Comparison of ENCODE assay signal across 8 cellular contexts in the genomic region with DNA sequence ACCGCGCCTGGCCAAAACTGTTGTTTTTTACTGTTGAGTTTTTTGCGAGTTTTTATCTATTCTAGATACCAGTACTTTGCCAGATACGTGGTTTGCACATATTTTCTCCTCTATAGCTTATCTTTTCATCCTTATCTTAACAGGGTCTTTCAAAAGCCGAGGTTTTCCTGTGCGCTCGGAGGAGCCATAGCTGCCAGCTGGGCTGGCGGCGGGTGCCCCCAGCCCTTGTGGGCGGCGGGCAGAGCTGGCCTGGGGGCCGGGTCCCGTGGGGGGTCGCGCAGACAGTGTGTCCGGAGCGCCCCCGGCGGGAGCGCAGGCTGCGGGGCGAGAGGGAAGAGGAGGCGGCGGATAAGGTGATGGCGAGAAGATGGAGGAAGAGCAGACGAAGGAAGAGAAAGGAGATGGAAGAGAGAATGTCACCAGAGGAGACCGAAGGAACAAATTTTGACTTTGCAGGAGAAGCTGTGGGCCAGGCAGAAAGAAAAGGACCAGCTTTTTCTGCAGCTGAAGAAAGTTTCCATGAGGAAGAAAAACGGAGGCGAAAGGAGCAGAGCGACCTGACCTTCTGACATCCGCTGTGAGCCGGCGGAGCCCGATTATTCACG. TPM values are rescaled to one million over a fixed set of nuclear protein-coding genes. Genes with fewer than 3 reads are reported as not detected.
DNase-seq lines count a peak whose midpoint lies in the region; ATAC-seq, FAIRE-seq and TF ChIP-seq lines count a peak whose summit lies in the region.

No MANE protein-coding gene starts in this region.

- peaks cover 0 to 13% of the 10 kb centered on the region in 2 experiments; a peak in 2 of 5 replicates for H3K4me1 ChIP-seq in K562 (replicated peaks in 1 of 2; ENCODE audit: control insufficient read depth in 2 of 2, insufficient read depth in 2 of 2, low read length in 2 of 2)
- H3K4me1 ChIP-seq in uterus: no peaks in the 10 kb centered on the region

- TF ChIP-seq POLR2A in K562 (conservative IDR thresholded peaks at IDR 0.05) (no peak), uterus (IDR thresholded peaks at IDR 0.05) (no peak)

- H3K9me1 ChIP-seq in K562 (ENCODE audit: control insufficient read depth, insufficient read depth, low read length): no peaks in the 10 kb centered on the region

- CTCF ChIA-PET in BJ (lab: Yijun Ruan, JAX): interaction anchor here (1.3 to 2.9 kb wide), 3 partner anchors 9 to 158 kb away, joined by 5 to 12 read pairs (median 10); no protein-coding TSS in a partner anchor
- CTCF ChIA-PET in K562 (lab: Yijun Ruan, JAX; ENCODE audit: low intra/inter-chr PET ratio): no interaction called here
- CTCF ChIA-PET in GM10248 (lab: Yijun Ruan, JAX): interaction anchor here (1.1 to 2.2 kb wide), 2 partner anchors 157 to 845 kb away, joined by 3 to 16 read pairs; no protein-coding TSS in a partner anchor

- H3K9me3 ChIP-seq in K562 (replicated peaks; ENCODE audit: control insufficient read depth, insufficient read depth, low read depth, low read length): no peaks in the 10 kb centered on the region
- H3K9me3 ChIP-seq in uterus: no peaks in the 10 kb centered on the region

- H2AFZ ChIP-seq in K562 (ENCODE audit: low read depth, low read length): no peak overlapping the region

- no peaks in the 10 kb centered on the region for H3K27me3 ChIP-seq in BJ (ENCODE audit: control insufficient read depth, insufficient read depth, low read length)
- H3K27me3 ChIP-seq in K562 (ENCODE audit: control insufficient read depth in 2 of 2, insufficient read depth in 2 of 2, low read length in 2 of 2): peaks cover 0 to 10% of the 10 kb centered on the region in 2 experiments; a peak in 2 of 5 replicates
- H3K27me3 ChIP-seq in uterus: no peaks in the 10 kb centered on the region

- TF ChIP-seq CTCF in BJ (IDR thresholded peaks at IDR 0.05; ENCODE audit: insufficient read depth, low read depth, low read length): no peak
- TF ChIP-seq CTCF in K562 (IDR thresholded peaks at IDR 0.05 in 2 of 3, conservative IDR thresholded peaks at IDR 0.05 in 1 of 3; ENCODE audit: insufficient read depth in 2 of 3, low read depth in 1 of 3, low read length in 3 of 3): 0 out of 6 replicates have a peak, but pooled peaks of 1 of the 3 experiments have one; percentile 1
- TF ChIP-seq CTCF in mesothelial cell of epicardium (IDR thresholded peaks at IDR 0.05; ENCODE audit: unreplicated experiment): no peak
- no peak for TF ChIP-seq CTCF in uterus (IDR thresholded peaks at IDR 0.05)
- no peak for TF ChIP-seq CTCF in GM10248 (IDR thresholded peaks at IDR 0.05; ENCODE audit: control extremely low read depth, extremely low read depth, low read depth, missing control alignments)

- H3K36me3 ChIP-seq in BJ (ENCODE audit: control insufficient read depth, insufficient read depth, low read length) (no peaks in the 10 kb centered on the region), K562 (ENCODE audit: control insufficient read depth, insufficient read depth, low read length) (no peaks in the 10 kb centered on the region), uterus (no peaks in the 10 kb centered on the region)

- H3K4me3 Mint-ChIP-seq in mesothelial cell of epicardium: peak overlapping the region; percentile 60

- H3K4me2 ChIP-seq in K562 (ENCODE audit: insufficient read depth, low read length): no peak overlapping the region

- no peak for DNase-seq in BJ (ENCODE audit: low read depth)
- no peak for DNase-seq in K562 (ENCODE audit: extremely low read depth in 1 of 4, low spot score in 3 of 4)
- DNase-seq in mesothelial cell of epicardium (ENCODE audit: low spot score in 2 of 2, unreplicated experiment in 2 of 2): no peak
- no peak for DNase-seq in uterus
- DNase-seq in NCI-H510A (lab: John Stamatoyannopoulos, UW): no peak
- DNase-seq in GM10248 (ENCODE audit: extremely low spot score): no peak

- TF ChIP-seq EP300 in K562 (IDR thresholded peaks at IDR 0.05; ENCODE audit: low read length): no peak

- in situ Hi-C loops in K562 (cut with MboI): no loop called here

- H3K9ac ChIP-seq in K562 (ENCODE audit: insufficient read depth in 1 of 2, low read depth in 2 of 2, low read length in 2 of 2): 0 out of 4 replicates have a peak overlapping the region, but pooled peaks of 1 of the 2 experiments have one; percentile 43

- WGBS in K562 (ENCODE audit: insufficient coverage, low coverage, missing lambda C conversion rate): 38% methylated on average over 14 of the region's 35 CpGs

- no peak for TF ChIP-seq RAD21 in K562 (CRISPR knock-in tag; conservative IDR thresholded peaks at IDR 0.05 in 1 of 2, IDR thresholded peaks at IDR 0.05 in 1 of 2)

- H3K9me3 Mint-ChIP-seq in mesothelial cell of epicardium: peaks cover 4% of the 10 kb centered on the region

- ATAC-seq in GM19025 (IDR thresholded peaks at IDR 0.05; ENCODE audit: low read depth, unreplicated experiment): peak; percentile 26
- ATAC-seq in HG03342 (IDR thresholded peaks at IDR 0.05; ENCODE audit: unreplicated experiment): peak; percentile 21
- ATAC-seq in K562: no peak

- H3K36me3 Mint-ChIP-seq in mesothelial cell of epicardium: no peaks in the 10 kb centered on the region

- H3K27ac ChIP-seq in K562 (ENCODE audit: extremely low read depth, low read depth, low read length) (no peak overlapping the region), uterus (no peak overlapping the region)

- no peaks in the 10 kb centered on the region for H4K20me1 ChIP-seq in K562 (replicated peaks; ENCODE audit: control insufficient read depth, insufficient read depth, low read length)

- FAIRE-seq in K562 (lab: Jason Lieb, UNC): no peak

- no peak overlapping the region for H3K27ac Mint-ChIP-seq in mesothelial cell of epicardium

- peaks cover 2% of the 10 kb centered on the region for H3K4me1 Mint-ChIP-seq in mesothelial cell of epicardium

- no peaks in the 10 kb centered on the region for H3K79me2 ChIP-seq in K562 (ENCODE audit: control insufficient read depth, insufficient read depth, low read length)

- H3K4me3 ChIP-seq in BJ (ENCODE audit: low read depth, low read length) (peak overlapping the region; percentile 18), K562 (no peak overlapping the region), uterus (peak overlapping the region; percentile 12 to 30)

- no TSS peak for BruUV-seq in K562 (replicated peaks; lab: Mats Ljungman, UMichigan)

- intact Hi-C loops in K562 (cut with micrococcal nuclease) (no loop called here), uterus (cut with DNase I; ENCODE audit: low total_unique reads) (no loop called here)

- H3K27me3 Mint-ChIP-seq in mesothelial cell of epicardium (ENCODE audit: low read depth): peaks cover 16% of the 10 kb centered on the region

- POLR2A ChIA-PET in BJ (lab: Charles Lee): interaction anchor here (0.6 to 1.6 kb wide), 2 partner anchors 11 to 227 kb away, joined by 3 to 10 read pairs; partner anchors contain the start of gene EIF4A2
- POLR2A ChIA-PET in K562 (lab: Yijun Ruan, JAX): interaction anchor here (1.2 to 4.5 kb wide), 2 partner anchors 9 to 11 kb away, joined by 5 to 68 read pairs; partner anchors contain the start of gene EIF4A2
- POLR2A ChIA-PET in GM10248 (lab: Yijun Ruan, JAX): interaction anchor here (1.7 kb wide), 1 partner anchor 11 kb away, joined by 15 read pairs; the partner anchor contains the start of gene EIF4A2

RNA-seq across cellular contexts. Expression of gene EIF4A2, which starts 11.0 kb away (rescaled TPM):
- polyA plus RNA-seq in BJ (2011; rRNA removed): 210 and 511 TPM in 2 replicates
- 120 and 163 TPM in 2 replicates for polyA minus RNA-seq in BJ (2011; rRNA and poly(A)+ RNA removed)
- total RNA-seq in K562 (2011; cell fraction: chromatin; rRNA removed; ENCODE audit: low replicate concordance): 907 and 2,185 TPM in 2 replicates
- total RNA-seq in K562 (2011; cell fraction: nucleolus; rRNA removed): 596 and 759 TPM in 2 replicates
- 826 and 984 TPM in 2 replicates for total RNA-seq in K562 (2011; cell fraction: nucleoplasm; rRNA removed)
- total RNA-seq in K562 (2014; rRNA removed): 307 and 311 TPM in 2 replicates
- 509 and 525 TPM in 2 replicates for total RNA-seq in K562 (2014; rRNA removed; fragmentation: Illumina TruSeq; extraction: Trizol)
- 454 and 491 TPM in 2 replicates for total RNA-seq in K562 (2015; rRNA removed; fragmentation: Illumina TruSeq; extraction: Trizol)
- 314 and 345 TPM in 2 replicates for total RNA-seq in K562 (2021)
- 610 and 754 TPM in 2 replicates for polyA plus RNA-seq in K562 (2011; rRNA removed)
- 99.9 and 649 TPM in 2 replicates for polyA plus RNA-seq in K562 (2011; cell fraction: cytosol; rRNA removed)
- polyA plus RNA-seq in K562 (2011; cell fraction: nucleus; rRNA removed): 835 and 1,465 TPM in 2 replicates
- polyA plus RNA-seq in K562 (2012): 245 and 306 TPM in 2 replicates
- polyA plus RNA-seq in K562 (2014; fragmentation: Illumina TruSeq; extraction: Trizol): 348 and 435 TPM in 2 replicates
- polyA plus RNA-seq in K562 (2014; fragmentation: Nextera tagmentation; extraction: Ambion mirVana): 100 to 1,000 TPM; 329 to 333 TPM
- 486 and 488 TPM in 2 replicates for polyA plus RNA-seq in K562 (2014; rRNA removed)
- 799 and 873 TPM in 2 replicates for polyA minus RNA-seq in K562 (2011; rRNA and poly(A)+ RNA removed)
- polyA minus RNA-seq in K562 (2011; cell fraction: cytosol; rRNA and poly(A)+ RNA removed): 331 and 423 TPM in 2 replicates
- 872 and 1,595 TPM in 2 replicates for polyA minus RNA-seq in K562 (2011; cell fraction: nucleus; rRNA and poly(A)+ RNA removed)
- 527 to 559 TPM (median 548 TPM) in 3 replicates for total RNA-seq in mesothelial cell of epicardium
- 1,000 to 10,000 TPM in 1 of 4 donors, 100 to 1,000 TPM in 3; 429 to 1,121 (median 514) TPM for total RNA-seq in uterus

RNA-seq across cellular contexts. Expression of gene RFC4, which starts 33.9 kb away (rescaled TPM):
- 6.9 and 8.5 TPM in 2 replicates for polyA plus RNA-seq in BJ (2011; rRNA removed)
- polyA minus RNA-seq in BJ (2011; rRNA and poly(A)+ RNA removed): 2.8 and 4.0 TPM in 2 replicates
- 83.7 and 192 TPM in 2 replicates for total RNA-seq in K562 (2011; cell fraction: chromatin; rRNA removed; ENCODE audit: low replicate concordance)
- total RNA-seq in K562 (2011; cell fraction: nucleolus; rRNA removed): 38.6 and 48.2 TPM in 2 replicates
- total RNA-seq in K562 (2011; cell fraction: nucleoplasm; rRNA removed): 72.6 and 72.7 TPM in 2 replicates
- total RNA-seq in K562 (2014; rRNA removed): 127 and 138 TPM in 2 replicates
- 191 and 198 TPM in 2 replicates for total RNA-seq in K562 (2014; rRNA removed; fragmentation: Illumina TruSeq; extraction: Trizol)
- 162 and 180 TPM in 2 replicates for total RNA-seq in K562 (2015; rRNA removed; fragmentation: Illumina TruSeq; extraction: Trizol)
- total RNA-seq in K562 (2021): 109 and 122 TPM in 2 replicates
- 84.9 and 105 TPM in 2 replicates for polyA plus RNA-seq in K562 (2011; rRNA removed)
- 19.1 and 34.8 TPM in 2 replicates for polyA plus RNA-seq in K562 (2011; cell fraction: cytosol; rRNA removed)
- 177 and 244 TPM in 2 replicates for polyA plus RNA-seq in K562 (2011; cell fraction: nucleus; rRNA removed)
- 127 and 129 TPM in 2 replicates for polyA plus RNA-seq in K562 (2012)
- 161 and 181 TPM in 2 replicates for polyA plus RNA-seq in K562 (2014; fragmentation: Illumina TruSeq; extraction: Trizol)
- polyA plus RNA-seq in K562 (2014; fragmentation: Nextera tagmentation; extraction: Ambion mirVana): 100 to 1,000 TPM; 180 to 227 TPM
- polyA plus RNA-seq in K562 (2014; rRNA removed): 166 and 195 TPM in 2 replicates
- polyA minus RNA-seq in K562 (2011; rRNA and poly(A)+ RNA removed): 44.9 and 47.6 TPM in 2 replicates
- polyA minus RNA-seq in K562 (2011; cell fraction: cytosol; rRNA and poly(A)+ RNA removed): 28.5 and 30.7 TPM in 2 replicates
- 28.0 and 43.4 TPM in 2 replicates for polyA minus RNA-seq in K562 (2011; cell fraction: nucleus; rRNA and poly(A)+ RNA removed)
- 32.9 to 36.0 TPM (median 33.2 TPM) in 3 replicates for total RNA-seq in mesothelial cell of epicardium
- 10 to 100 TPM in 3 of 4 donors, 1 to 10 TPM in 1; 2.8 to 43.8 (median 26.6) TPM for total RNA-seq in uterus

RNA-seq across cellular contexts. Expression of gene KNG1, which starts 55.2 kb away (rescaled TPM):
- not detected in 2 replicates for polyA plus RNA-seq in BJ (2011; rRNA removed)
- not detected in 2 replicates for polyA minus RNA-seq in BJ (2011; rRNA and poly(A)+ RNA removed)
- not detected in 2 replicates for total RNA-seq in K562 (2011; cell fraction: chromatin; rRNA removed; ENCODE audit: low replicate concordance)
- not detected in 2 replicates for total RNA-seq in K562 (2011; cell fraction: nucleolus; rRNA removed)
- total RNA-seq in K562 (2011; cell fraction: nucleoplasm; rRNA removed): not detected in 2 replicates
- total RNA-seq in K562 (2014; rRNA removed): not detected in 2 replicates
- not detected in 2 replicates for total RNA-seq in K562 (2014; rRNA removed; fragmentation: Illumina TruSeq; extraction: Trizol)
- not detected in 2 replicates for total RNA-seq in K562 (2015; rRNA removed; fragmentation: Illumina TruSeq; extraction: Trizol)
- total RNA-seq in K562 (2021): 0.07 and 0.09 TPM in 2 replicates
- not detected in 2 replicates for polyA plus RNA-seq in K562 (2011; rRNA removed)
- polyA plus RNA-seq in K562 (2011; cell fraction: cytosol; rRNA removed): not detected in 2 replicates
- polyA plus RNA-seq in K562 (2011; cell fraction: nucleus; rRNA removed): not detected in 2 replicates
- polyA plus RNA-seq in K562 (2012): not detected in 2 replicates
- polyA plus RNA-seq in K562 (2014; fragmentation: Illumina TruSeq; extraction: Trizol): not detected in 2 replicates
- polyA plus RNA-seq in K562 (2014; fragmentation: Nextera tagmentation; extraction: Ambion mirVana): not detected
- not detected in 2 replicates for polyA plus RNA-seq in K562 (2014; rRNA removed)
- polyA minus RNA-seq in K562 (2011; rRNA and poly(A)+ RNA removed): not detected in 2 replicates
- polyA minus RNA-seq in K562 (2011; cell fraction: cytosol; rRNA and poly(A)+ RNA removed): not detected in 2 replicates
- not detected in 2 replicates for polyA minus RNA-seq in K562 (2011; cell fraction: nucleus; rRNA and poly(A)+ RNA removed)
- not detected in 3 replicates for total RNA-seq in mesothelial cell of epicardium
- not detected for total RNA-seq in uterus
